Comparison of ENCODE assay signal across 25 cellular contexts in the genomic region with DNA sequence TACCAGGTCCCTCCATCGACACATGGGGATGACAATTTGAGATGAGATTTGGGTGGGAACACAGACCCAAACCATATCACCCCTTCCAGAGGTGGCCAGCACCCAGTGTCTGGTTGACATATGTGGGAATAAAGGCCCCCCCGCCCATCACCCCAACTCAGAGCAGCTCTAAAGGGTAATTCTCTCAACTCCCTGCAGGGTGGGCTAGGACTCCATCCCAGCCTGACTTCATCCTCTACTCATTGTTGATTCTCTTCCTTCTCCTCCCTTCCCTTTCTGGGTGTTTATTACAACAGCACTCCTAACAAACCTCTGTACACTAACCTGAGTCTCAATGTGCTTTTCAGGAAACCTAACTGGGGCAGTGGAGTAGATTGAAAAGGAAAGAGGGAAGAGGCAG.
DNase-seq lines count a peak whose midpoint lies in the region; ATAC-seq, FAIRE-seq and TF ChIP-seq lines count a peak whose summit lies in the region.
"Had no signal": no experiment of that assay in that cellular context is flagged by ENCODE, and none has a peak within 500 bp of the region (broad histone marks: within the 10 kb centered on the region; RNA-seq: fewer than 3 reads in every experiment).

No MANE protein-coding gene starts in this region.

- no peaks in the 10 kb centered on the region for H3K9me3 Mint-ChIP-seq in endodermal cell
- H3K9me3 Mint-ChIP-seq: HFFc6 had no signal

- H3K27ac Mint-ChIP-seq in endodermal cell, result no peak overlapping the region
- H3K27ac Mint-ChIP-seq: HFFc6, IgD-negative memory B cell had no signal

- no peak for FAIRE-seq in keratinocyte (lab: Jason Lieb, UNC)
- FAIRE-seq: A549, D721Med, GM12878, RCC 7860 had no signal

- H3K4me2 ChIP-seq in keratinocyte (ENCODE audit: control insufficient read depth, extremely low read depth, insufficient read depth, low read depth, low read length), result no peak overlapping the region
- H3K4me2 ChIP-seq: A549 had no signal

- peak; percentile 47 for TF ChIP-seq RAD21 in Ishikawa (IDR thresholded peaks at IDR 0.05; ENCODE audit: low read depth)

- H3K4me3 ChIP-seq in H7 (ENCODE audit: insufficient read depth, low read depth, low read length) (no peak overlapping the region), endodermal cell (ENCODE audit: low read length) (no peak overlapping the region), keratinocyte (ENCODE audit: control insufficient read depth in 2 of 3, extremely low read depth in 1 of 3, insufficient read depth in 2 of 3, low read depth in 1 of 3, low read length in 3 of 3) (no peak overlapping the region)
- H3K4me3 ChIP-seq: A549, GM12878 had no signal

- H3K9me1 ChIP-seq in keratinocyte (ENCODE audit: control insufficient read depth, extremely low read depth, insufficient read depth, low read length), result no peaks in the 10 kb centered on the region

- no peaks in the 10 kb centered on the region for H3K36me3 Mint-ChIP-seq in endodermal cell (ENCODE audit: low read depth)
- H3K36me3 Mint-ChIP-seq: IgD-negative memory B cell had no signal

- H3K4me1 ChIP-seq in endodermal cell (ENCODE audit: control insufficient read depth, insufficient read depth, low read length) (no peaks in the 10 kb centered on the region), keratinocyte (ENCODE audit: control insufficient read depth, extremely low read depth, insufficient read depth, low read length) (peaks cover 7% of the 10 kb centered on the region)
- H3K4me1 ChIP-seq: BE2C had no signal

- ATAC-seq in omental fat pad (ENCODE audit: low FRiP score) (no peak), left cardiac atrium (no peak), HG02981 (IDR thresholded peaks at IDR 0.05; ENCODE audit: unreplicated experiment) (no peak)
- ATAC-seq: A549, GM12878, Right ventricle myocardium inferior had no signal

- peaks cover 3% of the 10 kb centered on the region for H3K27me3 Mint-ChIP-seq in endodermal cell (ENCODE audit: insufficient read depth)
- H3K27me3 Mint-ChIP-seq: IgD-negative memory B cell had no signal

- dilution Hi-C loops in keratinocyte (cut with MboI; ENCODE audit: extremely low pct_ligation_motif_present, low sequenced_read_pairs), result no loop called here

- no peak overlapping the region for H3K27ac ChIP-seq in endodermal cell (ENCODE audit: low read depth, low read length)
- no peak overlapping the region for H3K27ac ChIP-seq in keratinocyte (ENCODE audit: control insufficient read depth, insufficient read depth, low read length)
- H3K27ac ChIP-seq: A549, HL-60 had no signal

- H3K9ac ChIP-seq in endodermal cell (ENCODE audit: extremely low read depth, low read length, poor library complexity, severe bottlenecking) (no peak overlapping the region), keratinocyte (ENCODE audit: control insufficient read depth, extremely low read depth, insufficient read depth, low read length) (no peak overlapping the region)

- H3K27me3 ChIP-seq in H7 (ENCODE audit: control insufficient read depth, insufficient read depth, low read length) (no peaks in the 10 kb centered on the region), endodermal cell (ENCODE audit: control insufficient read depth, insufficient read depth, low read length, poor library complexity, severe bottlenecking) (peaks cover 2% of the 10 kb centered on the region), keratinocyte (ENCODE audit: control insufficient read depth, extremely low read depth, insufficient read depth, low read length) (no peaks in the 10 kb centered on the region)
- H3K27me3 ChIP-seq: BE2C had no signal

- DNase-seq in H7 (peak; percentile 28), endodermal cell (peak; percentile 59), keratinocyte (ENCODE audit: low read depth, low spot score) (no peak), omental fat pad (ENCODE audit: low spot score) (no peak), left cardiac atrium (no peak), HK-2 (ENCODE audit: unreplicated experiment) (no peak)
- DNase-seq: BE2C, DMS79 treated with DMSO at 0.1 percent for 48 hours, HFFc6, Karpas-422, MV-4-11, NCI-H1694, NCI-H2081 treated with DMSO at 0.1 percent for 48 hours, NCI-H2171 treated with DMSO at 0.1 percent for 48 hours, NCI-H524 treated with DMSO at 0.1 percent for 48 hours, OCI-M1 had no signal

- no peak overlapping the region for H3K4me3 Mint-ChIP-seq in endodermal cell
- H3K4me3 Mint-ChIP-seq: HFFc6, IgD-negative memory B cell had no signal

- peaks cover 5% of the 10 kb centered on the region for H3K4me1 Mint-ChIP-seq in endodermal cell
- H3K4me1 Mint-ChIP-seq: IgD-negative memory B cell had no signal

- TF ChIP-seq CTCF in endodermal cell (conservative IDR thresholded peaks at IDR 0.05) (peak; percentile 64), keratinocyte (optimal IDR thresholded peaks at IDR 0.05 in 1 of 3, IDR thresholded peaks at IDR 0.05 in 1 of 3, conservative IDR thresholded peaks at IDR 0.05 in 1 of 3; ENCODE audit: extremely low read depth in 1 of 3, insufficient read depth in 2 of 3, low read length in 3 of 3) (peak in 1 of 3 experiments; percentile 22), omental fat pad (IDR thresholded peaks at IDR 0.05) (no peak)

- H2AFZ ChIP-seq in keratinocyte (ENCODE audit: control insufficient read depth, low read length), result peak overlapping the region; percentile 23

- intact Hi-C loops in left cardiac atrium (cut with DNase I), result no loop called here

- H3K9me3 ChIP-seq in endodermal cell (ENCODE audit: control insufficient read depth, low read length) (no peaks in the 10 kb centered on the region), keratinocyte (ENCODE audit: control insufficient read depth, low read depth, low read length) (no peaks in the 10 kb centered on the region)
- H3K9me3 ChIP-seq: A549, BE2C had no signal

- 77% methylated on average over 2 of the region's 2 CpGs; no CpG with 5 or more reads in 1 of the 2 experiments for WGBS in endodermal cell (ENCODE audit: insufficient coverage in 1 of 2, insufficient read length in 1 of 2), 2 experiments

- H3K36me3 ChIP-seq in H7 (replicated peaks; ENCODE audit: control insufficient read depth, insufficient read depth, low read length) (no peaks in the 10 kb centered on the region), endodermal cell (ENCODE audit: control insufficient read depth, insufficient read depth, low read length) (no peaks in the 10 kb centered on the region), keratinocyte (ENCODE audit: control insufficient read depth in 2 of 2, extremely low read depth in 1 of 2, insufficient read depth in 2 of 2, low read length in 2 of 2) (no peaks in the 10 kb centered on the region)
- H3K36me3 ChIP-seq: BE2C had no signal

- H3K79me2 ChIP-seq in keratinocyte (ENCODE audit: control insufficient read depth, insufficient read depth, low read length), result no peaks in the 10 kb centered on the region

- no peak for TF ChIP-seq EP300 in Ishikawa (IDR thresholded peaks at IDR 0.05; ENCODE audit: borderline replicate concordance)

- no peaks in the 10 kb centered on the region for H4K20me1 ChIP-seq in keratinocyte (ENCODE audit: control insufficient read depth, extremely low read depth, insufficient read depth, low read length)

TF ChIP-seq in Ishikawa, 13 proteins besides CTCF, POLR2A, EP300 and RAD21:
- TF ChIP-seq ZBTB7A (IDR thresholded peaks at IDR 0.05; ENCODE audit: low read depth), result no peak
- TF ChIP-seq TAF1 (IDR thresholded peaks at IDR 0.05; ENCODE audit: low read depth), result no peak
- TF ChIP-seq, protein P1, sequence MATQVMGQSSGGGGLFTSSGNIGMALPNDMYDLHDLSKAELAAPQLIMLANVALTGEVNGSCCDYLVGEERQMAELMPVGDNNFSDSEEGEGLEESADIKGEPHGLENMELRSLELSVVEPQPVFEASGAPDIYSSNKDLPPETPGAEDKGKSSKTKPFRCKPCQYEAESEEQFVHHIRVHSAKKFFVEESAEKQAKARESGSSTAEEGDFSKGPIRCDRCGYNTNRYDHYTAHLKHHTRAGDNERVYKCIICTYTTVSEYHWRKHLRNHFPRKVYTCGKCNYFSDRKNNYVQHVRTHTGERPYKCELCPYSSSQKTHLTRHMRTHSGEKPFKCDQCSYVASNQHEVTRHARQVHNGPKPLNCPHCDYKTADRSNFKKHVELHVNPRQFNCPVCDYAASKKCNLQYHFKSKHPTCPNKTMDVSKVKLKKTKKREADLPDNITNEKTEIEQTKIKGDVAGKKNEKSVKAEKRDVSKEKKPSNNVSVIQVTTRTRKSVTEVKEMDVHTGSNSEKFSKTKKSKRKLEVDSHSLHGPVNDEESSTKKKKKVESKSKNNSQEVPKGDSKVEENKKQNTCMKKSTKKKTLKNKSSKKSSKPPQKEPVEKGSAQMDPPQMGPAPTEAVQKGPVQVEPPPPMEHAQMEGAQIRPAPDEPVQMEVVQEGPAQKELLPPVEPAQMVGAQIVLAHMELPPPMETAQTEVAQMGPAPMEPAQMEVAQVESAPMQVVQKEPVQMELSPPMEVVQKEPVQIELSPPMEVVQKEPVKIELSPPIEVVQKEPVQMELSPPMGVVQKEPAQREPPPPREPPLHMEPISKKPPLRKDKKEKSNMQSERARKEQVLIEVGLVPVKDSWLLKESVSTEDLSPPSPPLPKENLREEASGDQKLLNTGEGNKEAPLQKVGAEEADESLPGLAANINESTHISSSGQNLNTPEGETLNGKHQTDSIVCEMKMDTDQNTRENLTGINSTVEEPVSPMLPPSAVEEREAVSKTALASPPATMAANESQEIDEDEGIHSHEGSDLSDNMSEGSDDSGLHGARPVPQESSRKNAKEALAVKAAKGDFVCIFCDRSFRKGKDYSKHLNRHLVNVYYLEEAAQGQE (IDR thresholded peaks at IDR 0.05; ENCODE audit: low read depth), result no peak
- no peak for TF ChIP-seq CEBPB (IDR thresholded peaks at IDR 0.05)
- no peak for TF ChIP-seq TEAD4 (IDR thresholded peaks at IDR 0.05)
- TF ChIP-seq, protein P2, sequence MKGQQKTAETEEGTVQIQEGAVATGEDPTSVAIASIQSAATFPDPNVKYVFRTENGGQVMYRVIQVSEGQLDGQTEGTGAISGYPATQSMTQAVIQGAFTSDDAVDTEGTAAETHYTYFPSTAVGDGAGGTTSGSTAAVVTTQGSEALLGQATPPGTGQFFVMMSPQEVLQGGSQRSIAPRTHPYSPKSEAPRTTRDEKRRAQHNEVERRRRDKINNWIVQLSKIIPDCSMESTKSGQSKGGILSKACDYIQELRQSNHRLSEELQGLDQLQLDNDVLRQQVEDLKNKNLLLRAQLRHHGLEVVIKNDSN (IDR thresholded peaks at IDR 0.05), result no peak
- TF ChIP-seq, protein P3, sequence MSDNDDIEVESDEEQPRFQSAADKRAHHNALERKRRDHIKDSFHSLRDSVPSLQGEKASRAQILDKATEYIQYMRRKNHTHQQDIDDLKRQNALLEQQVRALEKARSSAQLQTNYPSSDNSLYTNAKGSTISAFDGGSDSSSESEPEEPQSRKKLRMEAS (IDR thresholded peaks at IDR 0.05), result no peak
- TF ChIP-seq CREB1 (IDR thresholded peaks at IDR 0.05; ENCODE audit: low read depth), result no peak

Comparison
In these comparisons a context has a peak if more than half of its experiments do, and no peak if none do; other contexts are left out.
1. DNase-seq: peak in H7 (single experiment) and endodermal cell (single experiment); none in keratinocyte (single experiment), omental fat pad (single experiment), left cardiac atrium (single experiment) and HK-2 (single experiment).